17 cellular contexts compared by ENCODE assay signal in the genomic region with DNA sequence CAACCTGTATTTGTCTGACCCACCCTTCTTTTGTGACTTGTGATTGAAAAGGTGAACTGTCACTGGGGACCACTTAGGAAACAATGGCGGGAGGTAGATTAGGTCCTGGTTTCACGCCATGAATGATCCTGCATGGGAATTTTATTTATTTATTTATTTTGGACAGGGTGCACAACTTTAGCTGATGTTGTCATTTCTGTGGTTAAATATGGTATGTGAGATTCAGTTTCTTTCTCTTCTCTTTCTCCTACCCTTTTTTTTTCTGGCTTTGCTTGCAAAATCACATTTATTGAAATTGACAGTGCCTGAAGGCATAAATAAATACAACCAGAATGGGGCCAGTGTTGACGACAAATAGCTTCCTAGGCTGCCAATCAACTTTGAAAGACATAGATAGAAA. TPM values are rescaled to one million over a fixed set of nuclear protein-coding genes. Genes with fewer than 3 reads are reported as not detected.
"Had no signal": no experiment of that assay in that cellular context is flagged by ENCODE, and none has a peak within 500 bp of the region (broad histone marks: within the 10 kb centered on the region; RNA-seq: fewer than 3 reads in every experiment).

No MANE protein-coding gene starts in this region.

- DNase-seq: activated CD4-positive, alpha-beta T cell treated with anti-CD3 and anti-CD28 coated beads, Interleukin-2, amount 50 U/mL, for 1 hour; activated CD8-positive, alpha-beta memory T cell treated with anti-CD3 and anti-CD28 coated beads for 24 hours; activated gamma-delta T cell treated with Interleukin-2 at 50 U/mL for 16 hours; amygdala; effector memory CD8-positive, alpha-beta T cell; foreskin keratinocyte; naive B cell; sigmoid colon; stimulated activated CD4-positive, alpha-beta T cell treated with anti-CD3 and anti-CD28 coated beads, Interleukin-1b, Interleukin-23, amount 100 ng/mL, for 48 hours; stomach; SW 1271 had no signal

- H3K36me3 ChIP-seq: sigmoid colon, stomach had no signal

- H3K9me3 Mint-ChIP-seq: effector memory CD8-positive, alpha-beta T cell had no signal

- H3K4me3 Mint-ChIP-seq: activated naive CD8-positive, alpha-beta T cell; dendritic cell treated with granulocyte-macrophage colony-stimulating factor and Interleukin-4, amounts not matched to agents 40 ng/mL and 50 ng/mL, for 4 days; effector memory CD8-positive, alpha-beta T cell; naive B cell had no signal

- H3K4me1 ChIP-seq: foreskin keratinocyte, parathyroid adenoma, sigmoid colon, stomach had no signal

- H3K79me2 ChIP-seq: parathyroid adenoma had no signal

- H3K4me1 Mint-ChIP-seq: naive B cell had no signal

- H3K27ac ChIP-seq: foreskin keratinocyte, parathyroid adenoma, sigmoid colon, stomach had no signal

- H3K27me3 ChIP-seq: sigmoid colon, stomach had no signal

- H2AFZ ChIP-seq: parathyroid adenoma had no signal

- H3K36me3 Mint-ChIP-seq: activated naive CD8-positive, alpha-beta T cell; naive B cell had no signal

- H3K9me3 ChIP-seq: sigmoid colon, stomach had no signal

- H3K4me3 ChIP-seq: lung, sigmoid colon, stomach had no signal

- H3K27ac Mint-ChIP-seq: activated naive CD8-positive, alpha-beta T cell; dendritic cell treated with granulocyte-macrophage colony-stimulating factor and Interleukin-4, amounts not matched to agents 40 ng/mL and 50 ng/mL, for 4 days; effector memory CD8-positive, alpha-beta T cell had no signal

- H3K9ac ChIP-seq: parathyroid adenoma had no signal

- FAIRE-seq: urothelium cell line had no signal

RNA-seq across cellular contexts. Expression of a gene that starts 18.0 kb away (rescaled TPM):
- total RNA-seq: foreskin keratinocyte, lung, sigmoid colon, stomach had no signal
- polyA plus RNA-seq: foreskin keratinocyte, lung, stomach had no signal

RNA-seq across cellular contexts. Expression of a gene that starts 26.0 kb away (rescaled TPM):
- total RNA-seq: foreskin keratinocyte, sigmoid colon, stomach had no signal
- polyA plus RNA-seq: foreskin keratinocyte, stomach had no signal

RNA-seq across cellular contexts. Expression of a gene that starts 47.3 kb away (rescaled TPM):
- total RNA-seq: foreskin keratinocyte, lung, sigmoid colon, stomach had no signal
- polyA plus RNA-seq: foreskin keratinocyte, lung, sigmoid colon, stomach, thymus had no signal
